Comparison of ENCODE assay signal across 8 cellular contexts in the genomic region with DNA sequence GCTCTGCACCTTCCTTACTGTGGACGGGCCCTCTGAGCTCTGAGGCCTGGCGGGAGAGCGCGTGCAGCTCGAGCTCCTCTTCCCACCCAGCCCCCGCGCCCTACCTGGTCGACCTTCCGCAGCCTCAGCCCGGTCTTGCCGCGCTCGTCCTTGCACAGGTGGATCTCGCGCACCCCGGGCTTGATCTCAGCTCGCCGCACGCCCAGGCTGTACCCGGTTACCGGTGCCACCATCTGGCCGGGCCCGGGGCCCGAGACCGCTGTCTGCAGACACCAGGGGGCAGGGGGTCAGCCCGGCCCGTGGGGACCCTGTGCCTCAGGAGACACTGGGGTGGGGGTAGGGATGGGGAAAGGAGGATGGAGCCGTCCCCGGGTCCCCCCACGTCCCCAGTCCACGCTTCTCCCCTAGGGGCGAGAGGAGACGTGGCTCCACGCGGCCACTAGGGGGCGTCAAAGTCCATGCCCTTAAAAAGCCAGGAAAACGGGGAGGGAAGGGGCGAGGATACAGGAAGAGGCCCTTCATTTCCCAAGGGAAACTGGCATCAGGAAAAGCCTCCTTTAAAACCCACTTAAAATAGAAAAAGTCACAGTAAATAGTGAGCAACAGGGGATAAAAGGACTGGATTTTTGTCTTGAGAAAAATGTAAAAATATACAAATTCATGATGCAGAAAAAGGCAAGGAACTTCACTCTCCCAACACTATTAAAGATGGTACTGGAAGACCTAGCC. TPM values are rescaled to one million over a fixed set of nuclear protein-coding genes. Genes with fewer than 3 reads are reported as not detected.
A peak's percentile ranks its signal among the peaks of the same experiment; 100 is the strongest.
DNase-seq lines count a peak whose midpoint lies in the region; ATAC-seq and TF ChIP-seq lines count a peak whose summit lies in the region.

No MANE protein-coding gene starts in this region.

- H3K4me3 Mint-ChIP-seq in activated T-helper 1 cell treated with anti-CD3 and anti-CD28 coated beads, Interleukin-12 subunit alpha, Interleukin-12 subunit beta, Interleukin-2, Interleukin-4 antibody, amounts not matched to agents 30 ng/mL and 10 ng/mL and 1 ng/mL, durations not matched to agents 14 hours and 24 hours and 36 hours, result no peak overlapping the region
- no peak overlapping the region for H3K4me3 Mint-ChIP-seq in natural killer cell treated with Interleukin-12 subunit alpha and Interleukin-12 subunit beta and Interleukin-15 and Interleukin-18, amount 100 ng/mL, for 72 hours

- TF ChIP-seq CTCF in PC-3 (conservative IDR thresholded peaks at IDR 0.05; ENCODE audit: low read depth, low read length), result peak; percentile 99

- H3K36me3 Mint-ChIP-seq in activated T-helper 1 cell treated with anti-CD3 and anti-CD28 coated beads, Interleukin-12 subunit alpha, Interleukin-12 subunit beta, Interleukin-2, Interleukin-4 antibody, amounts not matched to agents 30 ng/mL and 10 ng/mL and 1 ng/mL, durations not matched to agents 14 hours and 24 hours and 36 hours (ENCODE audit: low read depth), result no peaks in the 10 kb centered on the region
- H3K36me3 Mint-ChIP-seq in natural killer cell treated with Interleukin-12 subunit alpha and Interleukin-12 subunit beta and Interleukin-15 and Interleukin-18, amount 100 ng/mL, for 72 hours, result no peaks in the 10 kb centered on the region

- peaks cover 16% of the 10 kb centered on the region for H3K4me1 Mint-ChIP-seq in activated T-helper 1 cell treated with anti-CD3 and anti-CD28 coated beads, Interleukin-12 subunit alpha, Interleukin-12 subunit beta, Interleukin-2, Interleukin-4 antibody, amounts not matched to agents 30 ng/mL and 10 ng/mL and 1 ng/mL, durations not matched to agents 14 hours and 24 hours and 36 hours (ENCODE audit: low read depth)
- no peaks in the 10 kb centered on the region for H3K4me1 Mint-ChIP-seq in natural killer cell treated with Interleukin-12 subunit alpha and Interleukin-12 subunit beta and Interleukin-15 and Interleukin-18, amount 100 ng/mL, for 72 hours (ENCODE audit: low read depth in 2 of 2)

- BruUV-seq in PC-3 (replicated peaks; lab: Mats Ljungman, UMichigan), result no TSS peak

- peak overlapping the region; percentile 18 for H3K4me2 ChIP-seq in BLaER1
- H3K4me2 ChIP-seq in PC-3 (ENCODE audit: low read length), result 0 out of 2 replicates have a peak overlapping the region, but pooled peaks have one; percentile 10

- no peak overlapping the region for H3K27ac ChIP-seq in BLaER1
- H3K27ac ChIP-seq in PC-3 (ENCODE audit: low read length), result no peak overlapping the region

- H3K4me3 ChIP-seq in BLaER1 (no peak overlapping the region), PC-3 (ENCODE audit: low read length) (no peak overlapping the region)

- no peak overlapping the region; the same call in 1 of the 2 replicates for H3K9ac ChIP-seq in BLaER1
- no peak overlapping the region for H3K9ac ChIP-seq in PC-3 (ENCODE audit: low read length)

- H3K27me3 Mint-ChIP-seq in activated T-helper 1 cell treated with anti-CD3 and anti-CD28 coated beads, Interleukin-12 subunit alpha, Interleukin-12 subunit beta, Interleukin-2, Interleukin-4 antibody, amounts not matched to agents 30 ng/mL and 10 ng/mL and 1 ng/mL, durations not matched to agents 14 hours and 24 hours and 36 hours (ENCODE audit: insufficient read depth), result peaks cover 13% of the 10 kb centered on the region
- peaks cover 20 to 23% of the 10 kb centered on the region in 2 donors for H3K27me3 Mint-ChIP-seq in natural killer cell treated with Interleukin-12 subunit alpha and Interleukin-12 subunit beta and Interleukin-15 and Interleukin-18, amount 100 ng/mL, for 72 hours

- peak; percentile 86 for ATAC-seq in PC-3
- peak; percentile 47 to 73 for ATAC-seq in natural killer cell treated with Interleukin-12 subunit alpha and Interleukin-12 subunit beta and Interleukin-15 and Interleukin-18, amount 100 ng/mL, for 72 hours
- peak; percentile 47 for ATAC-seq in stimulated activated naive CD8-positive, alpha-beta T cell treated with anti-CD3 and anti-CD28 coated beads, Interleukin-15, Interleukin-2, amounts not matched to agents 100 U/mL and 50 U/mL, for 24 hours
- no peak for ATAC-seq in HG03469 (IDR thresholded peaks at IDR 0.05; ENCODE audit: unreplicated experiment)

- CTCF ChIA-PET in PC-3 (lab: Charles Lee), result no interaction called here

- no peaks in the 10 kb centered on the region for H3K9me3 ChIP-seq in BLaER1
- no peaks in the 10 kb centered on the region for H3K9me3 ChIP-seq in PC-3 (ENCODE audit: low read length)

- H4K20me1 ChIP-seq in BLaER1, result no peaks in the 10 kb centered on the region
- H4K20me1 ChIP-seq in PC-3 (ENCODE audit: low read length), result no peaks in the 10 kb centered on the region

- POLR2A ChIA-PET in PC-3 (lab: Charles Lee; ENCODE audit: unreplicated experiment), result no interaction called here

- no peaks in the 10 kb centered on the region for H3F3A ChIP-seq in PC-3 (ENCODE audit: low read length, unreplicated experiment)

- no peaks in the 10 kb centered on the region for H3K79me2 ChIP-seq in PC-3 (ENCODE audit: low read length)

- H2AFZ ChIP-seq in PC-3 (ENCODE audit: low read length), result peak overlapping the region; percentile 18; the same call in 1 of the 2 replicates

- H3K4me1 ChIP-seq in BLaER1, result peaks cover 8% of the 10 kb centered on the region
- H3K4me1 ChIP-seq in PC-3 (ENCODE audit: insufficient read depth, low read length), result peaks cover 5% of the 10 kb centered on the region

- H3K9me3 Mint-ChIP-seq in activated T-helper 1 cell treated with anti-CD3 and anti-CD28 coated beads, Interleukin-12 subunit alpha, Interleukin-12 subunit beta, Interleukin-2, Interleukin-4 antibody, amounts not matched to agents 30 ng/mL and 10 ng/mL and 1 ng/mL, durations not matched to agents 14 hours and 24 hours and 36 hours, result no peaks in the 10 kb centered on the region
- no peaks in the 10 kb centered on the region for H3K9me3 Mint-ChIP-seq in natural killer cell treated with Interleukin-12 subunit alpha and Interleukin-12 subunit beta and Interleukin-15 and Interleukin-18, amount 100 ng/mL, for 72 hours

- DNase-seq in HK-2 (ENCODE audit: unreplicated experiment) (peak; percentile 70), PC-3 (peak; percentile 83), fibroblast of peridontal ligament (ENCODE audit: extremely low read depth) (peak; percentile 82)
- peak; percentile 47 for DNase-seq in activated T-helper 1 cell treated with anti-CD3 and anti-CD28 coated beads, Interleukin-12 subunit alpha, Interleukin-12 subunit beta, Interleukin-2, Interleukin-4 antibody, amounts not matched to agents 30 ng/mL and 10 ng/mL and 1 ng/mL, durations not matched to agents 14 hours and 24 hours and 36 hours (ENCODE audit: low spot score)
- DNase-seq in natural killer cell treated with Interleukin-12 subunit alpha and Interleukin-12 subunit beta and Interleukin-15 and Interleukin-18, amount 100 ng/mL, for 72 hours (ENCODE audit: low spot score), result peak; percentile 74
- peak; percentile 80 for DNase-seq in stimulated activated naive CD8-positive, alpha-beta T cell treated with anti-CD3 and anti-CD28 coated beads, Interleukin-15, Interleukin-2, amounts not matched to agents 100 U/mL and 50 U/mL, for 24 hours

- H3K27me3 ChIP-seq in BLaER1 (no peaks in the 10 kb centered on the region), PC-3 (ENCODE audit: low read length) (no peaks in the 10 kb centered on the region)

- H3K36me3 ChIP-seq in BLaER1 (no peaks in the 10 kb centered on the region), PC-3 (ENCODE audit: low read depth, low read length) (no peaks in the 10 kb centered on the region)

- H3K27ac Mint-ChIP-seq in activated T-helper 1 cell treated with anti-CD3 and anti-CD28 coated beads, Interleukin-12 subunit alpha, Interleukin-12 subunit beta, Interleukin-2, Interleukin-4 antibody, amounts not matched to agents 30 ng/mL and 10 ng/mL and 1 ng/mL, durations not matched to agents 14 hours and 24 hours and 36 hours, result no peak overlapping the region
- no peak overlapping the region for H3K27ac Mint-ChIP-seq in natural killer cell treated with Interleukin-12 subunit alpha and Interleukin-12 subunit beta and Interleukin-15 and Interleukin-18, amount 100 ng/mL, for 72 hours

- intact Hi-C loops in PC-3 (cut with micrococcal nuclease), result loop anchor here (1.0 kb wide), 1 partner anchor 124 kb away; no protein-coding TSS in a partner anchor
- intact Hi-C loops in activated T-helper 1 cell treated with anti-CD3 and anti-CD28 coated beads, Interleukin-12 subunit alpha, Interleukin-12 subunit beta, Interleukin-2, Interleukin-4 antibody, amounts not matched to agents 30 ng/mL and 10 ng/mL and 1 ng/mL, durations not matched to agents 14 hours and 24 hours and 36 hours (cut with micrococcal nuclease), result loop anchor here (1.0 kb wide), 5 partner anchors 12 to 190 kb away; partner anchors contain the start of gene FKBP1A

- H3K9me2 ChIP-seq in PC-3 (replicated peaks; ENCODE audit: low read length), result no peaks in the 10 kb centered on the region

RNA-seq across cellular contexts. Expression of gene SDCBP2, which starts 15.5 kb away (rescaled TPM):
- 14.4 and 25.5 TPM in 2 replicates for total RNA-seq in PC-3 (2014; rRNA removed)
- 2.2 and 2.6 TPM in 2 replicates for total RNA-seq in activated T-helper 1 cell treated with anti-CD3 and anti-CD28 coated beads, Interleukin-12 subunit alpha, Interleukin-12 subunit beta, Interleukin-2, Interleukin-4 antibody, amounts not matched to agents 30 ng/mL and 10 ng/mL and 1 ng/mL, durations not matched to agents 14 hours and 24 hours and 36 hours
- total RNA-seq in natural killer cell treated with Interleukin-12 subunit alpha and Interleukin-12 subunit beta and Interleukin-15 and Interleukin-18, amount 100 ng/mL, for 72 hours, result 1 to 10 TPM in 1 of 2 donors, under 1 TPM in 1; 0.89 to 1.5 TPM

RNA-seq across cellular contexts. Expression of gene SNPH, which starts 47.3 kb away (rescaled TPM):
- total RNA-seq in PC-3 (2014; rRNA removed), result 21.4 and 24.9 TPM in 2 replicates
- 2.1 and 2.5 TPM in 2 replicates for total RNA-seq in activated T-helper 1 cell treated with anti-CD3 and anti-CD28 coated beads, Interleukin-12 subunit alpha, Interleukin-12 subunit beta, Interleukin-2, Interleukin-4 antibody, amounts not matched to agents 30 ng/mL and 10 ng/mL and 1 ng/mL, durations not matched to agents 14 hours and 24 hours and 36 hours
- 1 to 10 TPM; 1.5 to 1.9 TPM for total RNA-seq in natural killer cell treated with Interleukin-12 subunit alpha and Interleukin-12 subunit beta and Interleukin-15 and Interleukin-18, amount 100 ng/mL, for 72 hours
